In genomic region chr18:63192171-63192884, GRCh38 we compare ENCODE assay signal across 9 cellular contexts.
A peak's percentile ranks its signal among the peaks of the same experiment; 100 is the strongest.
DNase-seq lines count a peak whose midpoint lies in the region; ATAC-seq lines count a peak whose summit lies in the region.
"Had no signal": no experiment of that assay in that cellular context is flagged by ENCODE, and none has a peak within 500 bp of the region (broad histone marks: within the 10 kb centered on the region; RNA-seq: fewer than 3 reads in every experiment).

No MANE protein-coding gene starts in this region.

- no peaks in the 10 kb centered on the region for H3K79me2 ChIP-seq in mesendoderm (ENCODE audit: control insufficient read depth, insufficient read depth, low read length)

- H3K4me1 ChIP-seq in mesendoderm (ENCODE audit: control insufficient read depth, low read depth, low read length): no peaks in the 10 kb centered on the region

- no peaks in the 10 kb centered on the region for H3K27me3 ChIP-seq in mesendoderm (ENCODE audit: insufficient read depth, low read length, poor library complexity)

- no peak overlapping the region for H2BK5ac ChIP-seq in mesendoderm (ENCODE audit: low read length)

- H3K36me3 ChIP-seq in mesendoderm (ENCODE audit: control insufficient read depth, insufficient read depth, low read length): no peaks in the 10 kb centered on the region

- ATAC-seq in HG02571 (IDR thresholded peaks at IDR 0.05; ENCODE audit: unreplicated experiment): peak; percentile 33
- no peak for ATAC-seq in HG03097 (IDR thresholded peaks at IDR 0.05; ENCODE audit: low FRiP score, unreplicated experiment)

- no peak overlapping the region for H2BK120ac ChIP-seq in mesendoderm (ENCODE audit: low read depth, low read length)

- no peaks in the 10 kb centered on the region for H3K79me1 ChIP-seq in mesendoderm (ENCODE audit: low read length)

- H3K23ac ChIP-seq in mesendoderm (ENCODE audit: low read length): no peak overlapping the region

- no peak overlapping the region for H3K4ac ChIP-seq in mesendoderm (ENCODE audit: low read depth, low read length)

- H3K4me3 ChIP-seq in mesendoderm (ENCODE audit: low read length): no peak overlapping the region

- no peak overlapping the region for H3K18ac ChIP-seq in mesendoderm (ENCODE audit: low read length)

- H3K4me2 ChIP-seq in mesendoderm (ENCODE audit: low read length): no peak overlapping the region

- H3K9ac ChIP-seq in mesendoderm (ENCODE audit: low read length): no peak overlapping the region

- no peak overlapping the region for H4K8ac ChIP-seq in mesendoderm (ENCODE audit: low read depth, low read length)

- H3K56ac ChIP-seq in mesendoderm (ENCODE audit: low read length): no peak overlapping the region

- DNase-seq in DMS 273 (lab: John Stamatoyannopoulos, UW; ENCODE audit: unreplicated experiment) (peak; percentile 9), DMS 273 treated with DMSO at 0.1 percent for 48 hours (lab: John Stamatoyannopoulos, UW) (no peak), MV-4-11 (lab: John Stamatoyannopoulos, UW) (peak; percentile 71), mesendoderm (peak; percentile 27), NCI-H146 treated with DMSO at 0.1 percent for 48 hours (lab: John Stamatoyannopoulos, UW; ENCODE audit: unreplicated experiment) (no peak)
- DNase-seq in activated CD4-positive, CD25-positive, alpha-beta regulatory T cell treated with anti-CD3 and anti-CD28 coated beads, Interleukin-2, amount 50 U/mL, for 72 hours: no peak

- no CpG with 5 or more reads among the region's 6 CpGs for WGBS in mesendoderm (ENCODE audit: extremely low coverage, insufficient coverage, low lambda C conversion rate)

- no peak overlapping the region for H2BK15ac ChIP-seq in mesendoderm (replicated peaks; ENCODE audit: low read depth)

- no peak overlapping the region for H3K27ac ChIP-seq in mesendoderm (ENCODE audit: low read depth, low read length)
- H3K27ac ChIP-seq: 22Rv1 had no signal

- H4K5ac ChIP-seq in mesendoderm (ENCODE audit: low read length): no peak overlapping the region

- no peak overlapping the region for H2AK5ac ChIP-seq in mesendoderm (ENCODE audit: low read length)

Comparison
In these comparisons a context has a peak if more than half of its experiments do, and no peak if none do; other contexts are left out.
1. DNase-seq: peak in DMS 273 (single experiment), MV-4-11 (single experiment) and mesendoderm (single experiment); none in DMS 273 treated with DMSO at 0.1 percent for 48 hours (single experiment), NCI-H146 treated with DMSO at 0.1 percent for 48 hours (single experiment) and activated CD4-positive, CD25-positive, alpha-beta regulatory T cell treated with anti-CD3 and anti-CD28 coated beads, Interleukin-2, amount 50 U/mL, for 72 hours (single experiment).